8 cellular contexts compared by ENCODE assay signal in genomic region chr1:17212487-17213121, GRCh38. TPM values are rescaled to one million over a fixed set of nuclear protein-coding genes. Genes with fewer than 3 reads are reported as not detected.
A peak's percentile ranks its signal among the peaks of the same experiment; 100 is the strongest.
DNase-seq lines count a peak whose midpoint lies in the region; ATAC-seq and TF ChIP-seq lines count a peak whose summit lies in the region.
"Had no signal": no experiment of that assay in that cellular context is flagged by ENCODE, and none has a peak within 500 bp of the region (broad histone marks: within the 10 kb centered on the region; RNA-seq: fewer than 3 reads in every experiment).

No MANE protein-coding gene starts in this region.

- H3K9me2 ChIP-seq in PC-3 (replicated peaks; ENCODE audit: low read length) = no peaks in the 10 kb centered on the region

- H3K79me2 ChIP-seq in PC-3 (ENCODE audit: low read length) = no peaks in the 10 kb centered on the region

- DNase-seq in RPMI7951 (ENCODE audit: low read depth) = peak; percentile 91
- DNase-seq in activated naive CD4-positive, alpha-beta T cell treated with Interleukin-2 at 50 U/mL for 16 hours = peak; percentile 63
- peak; percentile 41 for DNase-seq in medulla oblongata (ENCODE audit: extremely low spot score)
- DNase-seq in stimulated activated CD8-positive, alpha-beta memory T cell treated with anti-CD3 and anti-CD28 coated beads, Interleukin-7, amount 100 ng/mL, for 4 hours (ENCODE audit: low read depth in 2 of 2) = peak; percentile 21 to 50
- no peak for DNase-seq in PC-3

- TF ChIP-seq CTCF in HEK293 (tag by site-specific recombination; IDR thresholded peaks at IDR 0.05) (no peak), PC-3 (conservative IDR thresholded peaks at IDR 0.05; ENCODE audit: low read depth, low read length) (no peak)

- no peak overlapping the region for H3K4me3 ChIP-seq in HEK293 (ENCODE audit: low read depth, low read length)
- no peak overlapping the region for H3K4me3 ChIP-seq in PC-3 (ENCODE audit: low read length)
- H3K4me3 ChIP-seq: thoracic aorta had no signal

- H3K9ac ChIP-seq in PC-3 (ENCODE audit: low read length) = no peak overlapping the region

- H2AFZ ChIP-seq in PC-3 (ENCODE audit: low read length) = no peak overlapping the region

- POLR2A ChIA-PET in HEK293 (lab: Yijun Ruan, JAX) (interaction anchor here (1.5 to 2.5 kb wide), 2 partner anchors 20 to 27 kb away, joined by 11 to 12 read pairs; no protein-coding TSS in a partner anchor), PC-3 (lab: Charles Lee; ENCODE audit: unreplicated experiment) (no interaction called here)

- no peaks in the 10 kb centered on the region for H3K9me3 ChIP-seq in HEK293 (ENCODE audit: control insufficient read depth, insufficient read depth, low read depth, low read length)
- no peaks in the 10 kb centered on the region for H3K9me3 ChIP-seq in PC-3 (ENCODE audit: low read length)
- H3K9me3 ChIP-seq: thoracic aorta had no signal

- H3K36me3 ChIP-seq in HEK293 (ENCODE audit: control insufficient read depth in 2 of 2, insufficient read depth in 1 of 2, low read length in 2 of 2) (no peaks in the 10 kb centered on the region), PC-3 (ENCODE audit: low read depth, low read length) (no peaks in the 10 kb centered on the region)
- H3K36me3 ChIP-seq: thoracic aorta had no signal

- no peak for ATAC-seq in HG03342 (IDR thresholded peaks at IDR 0.05; ENCODE audit: unreplicated experiment)
- no peak for ATAC-seq in PC-3

- no peaks in the 10 kb centered on the region for H4K20me1 ChIP-seq in PC-3 (ENCODE audit: low read length)

- no peaks in the 10 kb centered on the region for H3F3A ChIP-seq in PC-3 (ENCODE audit: low read length, unreplicated experiment)

- H3K27ac ChIP-seq in HEK293 (ENCODE audit: extremely low read depth, low read depth, low read length) (peak overlapping the region; percentile 35; the same call in 1 of the 2 replicates), PC-3 (ENCODE audit: low read length) (no peak overlapping the region)
- H3K27ac ChIP-seq: thoracic aorta had no signal

- peaks cover 4% of the 10 kb centered on the region for H3K4me1 ChIP-seq in HEK293 (ENCODE audit: control insufficient read depth, insufficient read depth, low read length)
- H3K4me1 ChIP-seq in PC-3 (ENCODE audit: insufficient read depth, low read length) = peaks cover 31% of the 10 kb centered on the region

- H3K4me2 ChIP-seq in PC-3 (ENCODE audit: low read length) = no peak overlapping the region

- H3K27me3 ChIP-seq in PC-3 (ENCODE audit: low read length) = no peaks in the 10 kb centered on the region

- intact Hi-C loops in PC-3 (cut with micrococcal nuclease) = no loop called here

- CTCF ChIA-PET in HEK293 (lab: Yijun Ruan, JAX) (interaction anchor here (0.5 to 3.1 kb wide), 7 partner anchors 10 to 261 kb away, joined by 3 to 17 read pairs (median 4); no protein-coding TSS in a partner anchor), PC-3 (lab: Charles Lee) (no interaction called here)

- BruUV-seq in PC-3 (replicated peaks; lab: Mats Ljungman, UMichigan) = no TSS peak

TF ChIP-seq in HEK293, 187 proteins besides CTCF, POLR2A, EP300 and RAD21 (continues in another document):
- peak; percentile 38; the same call in 1 of the 2 replicates for TF ChIP-seq ZNF768 (tag by site-specific recombination; IDR thresholded peaks at IDR 0.05)
- TF ChIP-seq OSR2 (tag by site-specific recombination; IDR thresholded peaks at IDR 0.05) = peak; percentile 42
- TF ChIP-seq ZBTB1 (tag by site-specific recombination; IDR thresholded peaks at IDR 0.05) = no peak
- peak; percentile 92 for TF ChIP-seq ZNF341 (tag by site-specific recombination; IDR thresholded peaks at IDR 0.05; ENCODE audit: low read depth)
- peak; percentile 83 for TF ChIP-seq ZBTB17 (tag by site-specific recombination; IDR thresholded peaks at IDR 0.05)
- peak; percentile 31; the same call in 1 of the 2 replicates for TF ChIP-seq PRDM1 (tag by site-specific recombination; IDR thresholded peaks at IDR 0.05)
- TF ChIP-seq ZNF121 (tag by site-specific recombination; IDR thresholded peaks at IDR 0.05) = no peak
- TF ChIP-seq KLF10 (tag by site-specific recombination; IDR thresholded peaks at IDR 0.05) = peak; percentile 90
- TF ChIP-seq ZBTB6 (tag by site-specific recombination; IDR thresholded peaks at IDR 0.05) = no peak
- peak; percentile 90 for TF ChIP-seq KLF1 (tag by site-specific recombination; IDR thresholded peaks at IDR 0.05)
- peak; percentile 73 for TF ChIP-seq ZNF366 (tag by site-specific recombination; conservative IDR thresholded peaks at IDR 0.05)
- 0 out of 2 replicates have a peak, but pooled peaks have one; percentile 61 for TF ChIP-seq ZEB2 (tag by site-specific recombination; IDR thresholded peaks at IDR 0.05)
- TF ChIP-seq KLF17 (tag by site-specific recombination; IDR thresholded peaks at IDR 0.05) = peak; percentile 84
- no peak for TF ChIP-seq ZFP37 (tag by site-specific recombination; IDR thresholded peaks at IDR 0.05)
- no peak for TF ChIP-seq ZNF148 (tag by site-specific recombination; IDR thresholded peaks at IDR 0.05; ENCODE audit: borderline replicate concordance)
- TF ChIP-seq ZNF629 (tag by site-specific recombination; IDR thresholded peaks at IDR 0.05) = peak; percentile 55
- no peak for TF ChIP-seq ZNF133 (tag by site-specific recombination; IDR thresholded peaks at IDR 0.05)
- peak; percentile 71 for TF ChIP-seq GLIS1 (tag by site-specific recombination; IDR thresholded peaks at IDR 0.05)
- 0 out of 2 replicates have a peak, but pooled peaks have one; percentile 17 for TF ChIP-seq HIC1 (tag by site-specific recombination; IDR thresholded peaks at IDR 0.05)
- peak; percentile 71 for TF ChIP-seq IKZF3 (tag by site-specific recombination; IDR thresholded peaks at IDR 0.05)

RNA-seq across cellular contexts. Expression of gene PADI1, which starts 7.7 kb away (rescaled TPM):
- total RNA-seq in RPMI7951 (2014; rRNA removed; shearing (Covaris generic)) = 1.9 and 2.4 TPM in 2 replicates
- 0.35 and 0.73 TPM in 2 replicates for total RNA-seq in PC-3 (2014; rRNA removed)

RNA-seq across cellular contexts. Expression of gene PADI3, which starts 36.3 kb away (rescaled TPM):
- total RNA-seq in RPMI7951 (2014; rRNA removed; shearing (Covaris generic)) = 44.9 and 48.8 TPM in 2 replicates
- total RNA-seq in PC-3 (2014; rRNA removed) = 0.26 TPM in 1 of 2 replicates, not detected in the other
- total RNA-seq: thoracic aorta had no signal

Comparison
In these comparisons a context has a peak if more than half of its experiments do, and no peak if none do; other contexts are left out.
1. RNA of gene PADI3, which starts 36.3 kb away (total RNA-seq): 44.9 to 48.8 TPM in RPMI7951; 0.26 TPM in PC-3; every median in the first group is over 10 times any median in the second.